Comparison of ENCODE assay signal across 11 cellular contexts in genomic region chr11:33766085-33766484, GRCh38.
"Had no signal": no experiment of that assay in that cellular context is flagged by ENCODE, and none has a peak within 500 bp of the region (broad histone marks: within the 10 kb centered on the region; RNA-seq: fewer than 3 reads in every experiment).

No MANE protein-coding gene starts in this region.

- H3K9me3 ChIP-seq: HAP-1 had no signal

- FAIRE-seq: H1, H54 had no signal

- H3K27ac ChIP-seq: GM23248 had no signal

- DNase-seq: GM23248, GOT3, H7, H9, HCEC 1CT, HFFc6 had no signal

- H3K4me1 ChIP-seq: HAP-1 had no signal

- H3K4me3 ChIP-seq: GM23248, GM23338, HAP-1 had no signal

- H3K9ac ChIP-seq: GM23248 had no signal

- H2AFZ ChIP-seq: GM23248, GM23338 had no signal

- H3K4me2 ChIP-seq: GM23338 had no signal

- ATAC-seq: GM23338, HCT116 had no signal
